ENCODE assay signal across 23 cellular contexts in genomic region chr1:45015683-45016082, GRCh38. TPM values are rescaled to one million over a fixed set of nuclear protein-coding genes. Genes with fewer than 3 reads are reported as not detected.
DNase-seq lines count a peak whose midpoint lies in the region; ATAC-seq, FAIRE-seq and TF ChIP-seq lines count a peak whose summit lies in the region.
"Had no signal": no experiment of that assay in that cellular context is flagged by ENCODE, and none has a peak within 500 bp of the region (broad histone marks: within the 10 kb centered on the region; RNA-seq: fewer than 3 reads in every experiment).

No MANE protein-coding gene starts in this region.

- H3K4me2 ChIP-seq in K562 (ENCODE audit: insufficient read depth, low read length) (no peak overlapping the region), osteoblast (ENCODE audit: insufficient read depth, low read length) (no peak overlapping the region)

- no peak overlapping the region for H3K4me3 ChIP-seq in K562
- H3K4me3 ChIP-seq in osteoblast (ENCODE audit: insufficient read depth, low read length) = no peak overlapping the region
- H3K4me3 ChIP-seq: GM12878, GM23248, HAP-1 had no signal

- no peak for FAIRE-seq in K562 (lab: Jason Lieb, UNC)
- FAIRE-seq: A204.1, GM12878 had no signal

- CTCF ChIA-PET in K562 (lab: Yijun Ruan, JAX; ENCODE audit: low intra/inter-chr PET ratio) = interaction anchor here (0.8 to 4.6 kb wide), 5 partner anchors 215 to 554 kb away, joined by 3 to 58 read pairs (median 5); no protein-coding TSS in a partner anchor

- TF ChIP-seq CTCF in K562 (IDR thresholded peaks at IDR 0.05 in 2 of 3, conservative IDR thresholded peaks at IDR 0.05 in 1 of 3; ENCODE audit: insufficient read depth in 2 of 3, low read depth in 1 of 3, low read length in 3 of 3) (no peak), osteoblast (IDR thresholded peaks at IDR 0.05; ENCODE audit: extremely low read depth, low read depth, low read length) (no peak)

- in situ Hi-C loops in K562 (cut with MboI) = no loop called here

- H3K4me1 Mint-ChIP-seq in stimulated activated effector memory CD8-positive, alpha-beta T cell treated with anti-CD3 and anti-CD28 coated beads, Interleukin-12 subunit alpha, Interleukin-12 subunit beta, amount 100 ng/mL, for 72 hours = peaks cover 40% of the 10 kb centered on the region
- peaks cover 33% of the 10 kb centered on the region for H3K4me1 Mint-ChIP-seq in activated T-cell treated with anti-CD3 and anti-CD28 coated beads, Interleukin-2, amount 50 U/mL, for 72 hours (ENCODE audit: low read depth)

- no peak overlapping the region for H3K27ac ChIP-seq in K562 (ENCODE audit: extremely low read depth, low read depth, low read length)
- H3K27ac ChIP-seq in osteoblast (ENCODE audit: low read depth, low read length) = no peak overlapping the region
- H3K27ac ChIP-seq: GM23248, HL-60 had no signal

- H3K27ac Mint-ChIP-seq in stimulated activated effector memory CD8-positive, alpha-beta T cell treated with anti-CD3 and anti-CD28 coated beads, Interleukin-12 subunit alpha, Interleukin-12 subunit beta, amount 100 ng/mL, for 72 hours = peak overlapping the region; percentile 11
- no peak overlapping the region for H3K27ac Mint-ChIP-seq in activated T-cell treated with anti-CD3 and anti-CD28 coated beads, Interleukin-2, amount 50 U/mL, for 72 hours

- H3K9ac ChIP-seq in K562 (ENCODE audit: insufficient read depth in 1 of 2, low read depth in 2 of 2, low read length in 2 of 2) = no peak overlapping the region

- WGBS in K562 (ENCODE audit: insufficient coverage, low coverage, missing lambda C conversion rate) = 61% methylated on average over 2 of the region's 2 CpGs

- no TSS peak for BruUV-seq in K562 (replicated peaks; lab: Mats Ljungman, UMichigan)

- no peaks in the 10 kb centered on the region for H3K9me3 ChIP-seq in K562 (replicated peaks; ENCODE audit: control insufficient read depth, insufficient read depth, low read depth, low read length)
- H3K9me3 ChIP-seq in osteoblast (ENCODE audit: low read depth, low read length) = no peaks in the 10 kb centered on the region
- H3K9me3 ChIP-seq: BE2C, HAP-1 had no signal

- H4K20me1 ChIP-seq in K562 (replicated peaks; ENCODE audit: control insufficient read depth, insufficient read depth, low read length) (peaks cover 13% of the 10 kb centered on the region; the same call in 1 of the 2 replicates), osteoblast (ENCODE audit: insufficient read depth, low read length) (peaks cover 7% of the 10 kb centered on the region)

- ATAC-seq in K562 = no peak
- ATAC-seq in stimulated activated effector memory CD8-positive, alpha-beta T cell treated with anti-CD3 and anti-CD28 coated beads, Interleukin-12 subunit alpha, Interleukin-12 subunit beta, amount 100 ng/mL, for 72 hours = no peak
- no peak for ATAC-seq in activated T-cell treated with anti-CD3 and anti-CD28 coated beads, Interleukin-2, amount 50 U/mL, for 72 hours (replicated peaks in 1 of 2)
- no peak for ATAC-seq in HG03442 (IDR thresholded peaks at IDR 0.05; ENCODE audit: unreplicated experiment)
- ATAC-seq: GM12878 had no signal

- no peak for TF ChIP-seq EP300 in K562 (IDR thresholded peaks at IDR 0.05; ENCODE audit: low read length)

- POLR2A ChIA-PET in K562 (lab: Yijun Ruan, JAX) = interaction anchor here (0.6 to 8.7 kb wide), 12 partner anchors 18 to 1475 kb away, joined by 3 to 113 read pairs (median 4); partner anchors contain the start of genes EIF2B3 and RNU5D-1

- H3K4me3 Mint-ChIP-seq in stimulated activated effector memory CD8-positive, alpha-beta T cell treated with anti-CD3 and anti-CD28 coated beads, Interleukin-12 subunit alpha, Interleukin-12 subunit beta, amount 100 ng/mL, for 72 hours = no peak overlapping the region
- H3K4me3 Mint-ChIP-seq in activated T-cell treated with anti-CD3 and anti-CD28 coated beads, Interleukin-2, amount 50 U/mL, for 72 hours = no peak overlapping the region
- H3K4me3 Mint-ChIP-seq: CD4-positive, CD25-positive, alpha-beta regulatory T cell; CD8-positive, alpha-beta memory T cell had no signal

- intact Hi-C loops in K562 (cut with micrococcal nuclease) = loop anchor here (5.0 to 10.0 kb wide), 3 partner anchors 72 to 559 kb away; partner anchors contain the start of gene ZSWIM5

- no peaks in the 10 kb centered on the region for H3K27me3 ChIP-seq in K562 (ENCODE audit: control insufficient read depth in 2 of 2, insufficient read depth in 2 of 2, low read length in 2 of 2)
- no peaks in the 10 kb centered on the region for H3K27me3 ChIP-seq in osteoblast (ENCODE audit: insufficient read depth, low read length)
- H3K27me3 ChIP-seq: BE2C had no signal

- peak; percentile 66 for TF ChIP-seq POLR2A in K562 (conservative IDR thresholded peaks at IDR 0.05)

- H3K4me1 ChIP-seq in K562 (replicated peaks in 1 of 2; ENCODE audit: control insufficient read depth in 2 of 2, insufficient read depth in 2 of 2, low read length in 2 of 2) = peaks cover 36 to 37% of the 10 kb centered on the region in 2 experiments; a peak in 4 of 5 replicates
- H3K4me1 ChIP-seq in osteoblast (ENCODE audit: insufficient read depth, low read length) = peaks cover 27% of the 10 kb centered on the region

- H2AFZ ChIP-seq in K562 (ENCODE audit: low read depth, low read length) = no peak overlapping the region
- no peak overlapping the region for H2AFZ ChIP-seq in osteoblast (ENCODE audit: low read length)
- H2AFZ ChIP-seq: GM23248 had no signal

- DNase-seq in K562 (ENCODE audit: extremely low read depth in 1 of 4, low spot score in 3 of 4) (peak in 1 of 4 experiments; percentile 2), ecto neural progenitor cell (ENCODE audit: low spot score) (peak; percentile 17), osteoblast (ENCODE audit: insufficient read length, low spot score, missing footprints) (peak; percentile 34)
- DNase-seq in stimulated activated effector memory CD8-positive, alpha-beta T cell treated with anti-CD3 and anti-CD28 coated beads, Interleukin-12 subunit alpha, Interleukin-12 subunit beta, amount 100 ng/mL, for 72 hours (ENCODE audit: low spot score in 2 of 2) = no peak
- no peak for DNase-seq in activated T-cell treated with anti-CD3 and anti-CD28 coated beads, Interleukin-2, amount 50 U/mL, for 72 hours
- DNase-seq in NK-92 treated with Interleukin-12 subunit alpha and Interleukin-12 subunit beta, amount 100 ng/mL, for 24 hours (lab: John Stamatoyannopoulos, UW) = no peak
- DNase-seq: ACHN; BE2C; C1 segment of cervical spinal cord; CD4-positive, CD25-positive, alpha-beta regulatory T cell; CD8-positive, alpha-beta memory T cell; COR-L47; DMS 273 treated with DMSO at 0.1 percent for 48 hours; DMS53; DND-41; EL; GM23248; IMR-90 had no signal

- no peaks in the 10 kb centered on the region for H3K9me3 Mint-ChIP-seq in stimulated activated effector memory CD8-positive, alpha-beta T cell treated with anti-CD3 and anti-CD28 coated beads, Interleukin-12 subunit alpha, Interleukin-12 subunit beta, amount 100 ng/mL, for 72 hours
- H3K9me3 Mint-ChIP-seq in activated T-cell treated with anti-CD3 and anti-CD28 coated beads, Interleukin-2, amount 50 U/mL, for 72 hours = no peaks in the 10 kb centered on the region
- H3K9me3 Mint-ChIP-seq: CD4-positive, CD25-positive, alpha-beta regulatory T cell; CD8-positive, alpha-beta memory T cell had no signal

- H3K9me1 ChIP-seq in K562 (ENCODE audit: control insufficient read depth, insufficient read depth, low read length) = peaks cover 3% of the 10 kb centered on the region

- H3K79me2 ChIP-seq in K562 (ENCODE audit: control insufficient read depth, insufficient read depth, low read length) (peaks cover 36% of the 10 kb centered on the region), osteoblast (ENCODE audit: insufficient read depth, low read length) (peaks cover 29% of the 10 kb centered on the region)

- no peaks in the 10 kb centered on the region for H3K27me3 Mint-ChIP-seq in activated T-cell treated with anti-CD3 and anti-CD28 coated beads, Interleukin-2, amount 50 U/mL, for 72 hours (ENCODE audit: low read depth)
- H3K27me3 Mint-ChIP-seq: CD4-positive, CD25-positive, alpha-beta regulatory T cell had no signal

- peaks cover 29% of the 10 kb centered on the region for H3K36me3 ChIP-seq in K562 (ENCODE audit: control insufficient read depth, insufficient read depth, low read length)
- H3K36me3 ChIP-seq in osteoblast (ENCODE audit: insufficient read depth, low read length) = peaks cover 17% of the 10 kb centered on the region
- H3K36me3 ChIP-seq: BE2C had no signal

- peaks cover 31% of the 10 kb centered on the region for H3K36me3 Mint-ChIP-seq in stimulated activated effector memory CD8-positive, alpha-beta T cell treated with anti-CD3 and anti-CD28 coated beads, Interleukin-12 subunit alpha, Interleukin-12 subunit beta, amount 100 ng/mL, for 72 hours
- no peaks in the 10 kb centered on the region for H3K36me3 Mint-ChIP-seq in activated T-cell treated with anti-CD3 and anti-CD28 coated beads, Interleukin-2, amount 50 U/mL, for 72 hours (ENCODE audit: insufficient read depth in 2 of 2)

- TF ChIP-seq RAD21 in K562 (CRISPR knock-in tag; conservative IDR thresholded peaks at IDR 0.05 in 1 of 2, IDR thresholded peaks at IDR 0.05 in 1 of 2) = no peak

RNA-seq across cellular contexts. Expression of gene UROD, which starts 3.6 kb away (rescaled TPM):
- 626 and 1,262 TPM in 2 replicates for total RNA-seq in K562 (2011; cell fraction: chromatin; rRNA removed; ENCODE audit: low replicate concordance)
- 1,054 and 1,087 TPM in 2 replicates for total RNA-seq in K562 (2011; cell fraction: nucleolus; rRNA removed)
- 885 and 908 TPM in 2 replicates for total RNA-seq in K562 (2011; cell fraction: nucleoplasm; rRNA removed)
- total RNA-seq in K562 (2014; rRNA removed) (781 and 785 TPM in 2 replicates), K562 (2014; rRNA removed; fragmentation: Illumina TruSeq; extraction: Trizol) (415 and 533 TPM in 2 replicates), K562 (2015; rRNA removed; fragmentation: Illumina TruSeq; extraction: Trizol) (534 and 555 TPM in 2 replicates), K562 (2021) (636 and 644 TPM in 2 replicates), osteoblast (123 and 147 TPM in 2 replicates)
- polyA plus RNA-seq in K562 (2011; rRNA removed) (1,018 and 1,100 TPM in 2 replicates), K562 (2014; fragmentation: Illumina TruSeq; extraction: Trizol) (977 and 1,110 TPM in 2 replicates), K562 (2014; fragmentation: Nextera tagmentation; extraction: Ambion mirVana) (1,000 to 10,000 TPM; 2,545 to 2,933 TPM), K562 (2014; rRNA removed) (1,156 and 1,201 TPM in 2 replicates)
- 1,522 and 2,076 TPM in 2 replicates for polyA plus RNA-seq in K562 (2011; cell fraction: cytosol; rRNA removed)
- 2,252 and 2,347 TPM in 2 replicates for polyA plus RNA-seq in K562 (2011; cell fraction: nucleus; rRNA removed)
- polyA plus RNA-seq in K562 (2012) = 601 and 622 TPM in 2 replicates
- 505 and 658 TPM in 2 replicates for polyA minus RNA-seq in K562 (2011; rRNA and poly(A)+ RNA removed)
- 286 and 319 TPM in 2 replicates for polyA minus RNA-seq in K562 (2011; cell fraction: cytosol; rRNA and poly(A)+ RNA removed)
- polyA minus RNA-seq in K562 (2011; cell fraction: nucleus; rRNA and poly(A)+ RNA removed) = 356 and 526 TPM in 2 replicates
- total RNA-seq in activated T-cell treated with anti-CD3 and anti-CD28 coated beads, Interleukin-2, amount 50 U/mL, for 72 hours = 10 to 100 TPM; 65.6 to 75.6 TPM

RNA-seq across cellular contexts. Expression of gene HECTD3, which starts 4.6 kb away (rescaled TPM):
- 71.0 and 140 TPM in 2 replicates for total RNA-seq in K562 (2011; cell fraction: chromatin; rRNA removed; ENCODE audit: low replicate concordance)
- total RNA-seq in K562 (2011; cell fraction: nucleolus; rRNA removed) = 70.4 and 73.5 TPM in 2 replicates
- total RNA-seq in K562 (2011; cell fraction: nucleoplasm; rRNA removed) = 74.3 and 95.3 TPM in 2 replicates
- total RNA-seq in K562 (2014; rRNA removed) (18.9 and 24.5 TPM in 2 replicates), K562 (2014; rRNA removed; fragmentation: Illumina TruSeq; extraction: Trizol) (12.4 and 15.0 TPM in 2 replicates), K562 (2015; rRNA removed; fragmentation: Illumina TruSeq; extraction: Trizol) (15.3 and 16.9 TPM in 2 replicates), K562 (2021) (50.7 and 50.8 TPM in 2 replicates), osteoblast (23.9 and 26.1 TPM in 2 replicates)
- polyA plus RNA-seq in K562 (2011; rRNA removed) (37.8 and 45.2 TPM in 2 replicates), K562 (2014; fragmentation: Illumina TruSeq; extraction: Trizol) (42.2 and 43.9 TPM in 2 replicates), K562 (2014; fragmentation: Nextera tagmentation; extraction: Ambion mirVana) (1 to 10 TPM; 6.3 to 9.8 TPM), K562 (2014; rRNA removed) (32.4 and 42.2 TPM in 2 replicates)
- 50.2 and 64.7 TPM in 2 replicates for polyA plus RNA-seq in K562 (2011; cell fraction: cytosol; rRNA removed)
- 125 TPM in 2 replicates for polyA plus RNA-seq in K562 (2011; cell fraction: nucleus; rRNA removed)
- 41.1 and 54.2 TPM in 2 replicates for polyA plus RNA-seq in K562 (2012)
- polyA minus RNA-seq in K562 (2011; rRNA and poly(A)+ RNA removed) = 50.3 and 71.9 TPM in 2 replicates
- 28.9 and 35.3 TPM in 2 replicates for polyA minus RNA-seq in K562 (2011; cell fraction: cytosol; rRNA and poly(A)+ RNA removed)
- polyA minus RNA-seq in K562 (2011; cell fraction: nucleus; rRNA and poly(A)+ RNA removed) = 21.5 and 27.9 TPM in 2 replicates
- 10 to 100 TPM; 34.1 to 36.2 TPM for total RNA-seq in activated T-cell treated with anti-CD3 and anti-CD28 coated beads, Interleukin-2, amount 50 U/mL, for 72 hours

RNA-seq across cellular contexts. Expression of gene EIF2B3, which starts 29.3 kb away (rescaled TPM):
- 135 and 205 TPM in 2 replicates for total RNA-seq in K562 (2011; cell fraction: chromatin; rRNA removed; ENCODE audit: low replicate concordance)
- total RNA-seq in K562 (2011; cell fraction: nucleolus; rRNA removed) = 72.0 and 79.1 TPM in 2 replicates
- total RNA-seq in K562 (2011; cell fraction: nucleoplasm; rRNA removed) = 103 and 112 TPM in 2 replicates
- 94.5 and 101 TPM in 2 replicates for total RNA-seq in K562 (2014; rRNA removed)
- 184 and 199 TPM in 2 replicates for total RNA-seq in K562 (2014; rRNA removed; fragmentation: Illumina TruSeq; extraction: Trizol)
- total RNA-seq in K562 (2015; rRNA removed; fragmentation: Illumina TruSeq; extraction: Trizol) = 141 and 149 TPM in 2 replicates
- 124 and 127 TPM in 2 replicates for total RNA-seq in K562 (2021)
- 119 and 161 TPM in 2 replicates for polyA plus RNA-seq in K562 (2011; rRNA removed)
- polyA plus RNA-seq in K562 (2011; cell fraction: cytosol; rRNA removed) = 52.0 and 80.5 TPM in 2 replicates
- polyA plus RNA-seq in K562 (2011; cell fraction: nucleus; rRNA removed) = 26.0 and 39.6 TPM in 2 replicates
- 57.6 and 118 TPM in 2 replicates for polyA plus RNA-seq in K562 (2012)
- 128 and 148 TPM in 2 replicates for polyA plus RNA-seq in K562 (2014; fragmentation: Illumina TruSeq; extraction: Trizol)
- polyA plus RNA-seq in K562 (2014; fragmentation: Nextera tagmentation; extraction: Ambion mirVana) = 100 to 1,000 TPM; 393 to 523 TPM
- 118 and 121 TPM in 2 replicates for polyA plus RNA-seq in K562 (2014; rRNA removed)
- polyA minus RNA-seq in K562 (2011; rRNA and poly(A)+ RNA removed) = 217 and 243 TPM in 2 replicates
- polyA minus RNA-seq in K562 (2011; cell fraction: cytosol; rRNA and poly(A)+ RNA removed) = 41.9 and 56.7 TPM in 2 replicates
- 64.4 and 88.5 TPM in 2 replicates for polyA minus RNA-seq in K562 (2011; cell fraction: nucleus; rRNA and poly(A)+ RNA removed)
- total RNA-seq in osteoblast = 25.3 and 25.6 TPM in 2 replicates
- 10 to 100 TPM; 22.5 to 28.5 TPM for total RNA-seq in activated T-cell treated with anti-CD3 and anti-CD28 coated beads, Interleukin-2, amount 50 U/mL, for 72 hours

Comparison
In these comparisons a context has a peak if more than half of its experiments do, and no peak if none do; other contexts are left out.
1. DNase-seq: peak in ecto neural progenitor cell (single experiment) and osteoblast (single experiment); none in stimulated activated effector memory CD8-positive, alpha-beta T cell treated with anti-CD3 and anti-CD28 coated beads, Interleukin-12 subunit alpha, Interleukin-12 subunit beta, amount 100 ng/mL, for 72 hours (0 of 2), activated T-cell treated with anti-CD3 and anti-CD28 coated beads, Interleukin-2, amount 50 U/mL, for 72 hours (0 of 2) and NK-92 treated with Interleukin-12 subunit alpha and Interleukin-12 subunit beta, amount 100 ng/mL, for 24 hours (single experiment).